ENCODE assay signal across 17 cellular contexts in genomic region chr17:39746145-39746461, GRCh38. TPM values are rescaled to one million over a fixed set of nuclear protein-coding genes. Genes with fewer than 3 reads are reported as not detected.
A peak's percentile ranks its signal among the peaks of the same experiment; 100 is the strongest.
DNase-seq lines count a peak whose midpoint lies in the region; ATAC-seq and TF ChIP-seq lines count a peak whose summit lies in the region.
"Had no signal": no experiment of that assay in that cellular context is flagged by ENCODE, and none has a peak within 500 bp of the region (broad histone marks: within the 10 kb centered on the region; RNA-seq: fewer than 3 reads in every experiment).

No MANE protein-coding gene starts in this region.

- no peak for TF ChIP-seq CTCF in heart left ventricle (IDR thresholded peaks at IDR 0.05)
- no peak for TF ChIP-seq CTCF in uterus (IDR thresholded peaks at IDR 0.05)

- no peak for TF ChIP-seq POLR2A in heart left ventricle (IDR thresholded peaks at IDR 0.05)
- TF ChIP-seq POLR2A in uterus (IDR thresholded peaks at IDR 0.05): no peak

- intact Hi-C loops in Right ventricle myocardium inferior (cut with DNase I) (no loop called here), heart left ventricle (cut with DNase I) (no loop called here), posterior vena cava (cut with DNase I) (no loop called here), uterus (cut with DNase I; ENCODE audit: low total_unique reads) (no loop called here)

- 81 to 95% (median 92%) methylated on average over 6 to 7 of the region's 7 CpGs for WGBS in heart left ventricle, 4 donors

- ATAC-seq in Right ventricle myocardium inferior (no peak), heart left ventricle (no peak), esophagus mucosa (no peak)
- no peak for ATAC-seq in effector memory CD8-positive, alpha-beta T cell (replicated peaks)
- ATAC-seq: A549, GM12878 had no signal

- peak overlapping the region; percentile 54 to 62 for H3K27ac Mint-ChIP-seq in effector memory CD8-positive, alpha-beta T cell
- H3K27ac Mint-ChIP-seq: H9 had no signal

- H3K36me3 Mint-ChIP-seq in effector memory CD8-positive, alpha-beta T cell (ENCODE audit: insufficient read depth): no peaks in the 10 kb centered on the region
- H3K36me3 Mint-ChIP-seq: CD4-positive, alpha-beta memory T cell had no signal

- peaks cover 0 to 36% of the 10 kb centered on the region in 2 donors for H3K27me3 Mint-ChIP-seq in effector memory CD8-positive, alpha-beta T cell

- peaks cover 0 to 21% (median 5%) of the 10 kb centered on the region in 9 donors for H3K27me3 ChIP-seq in heart left ventricle
- H3K27me3 ChIP-seq in uterus: no peaks in the 10 kb centered on the region

- H3K36me3 ChIP-seq in heart left ventricle (no peaks in the 10 kb centered on the region), uterus (no peaks in the 10 kb centered on the region)

- DNase-seq in Right ventricle myocardium inferior (ENCODE audit: missing footprints) (peak; percentile 21), heart left ventricle (no peak), posterior vena cava (ENCODE audit: low spot score) (peak; percentile 29), uterus (no peak), NCI-H2196 (lab: John Stamatoyannopoulos, UW; ENCODE audit: unreplicated experiment) (no peak), T1000 (lab: John Stamatoyannopoulos, UW) (no peak)
- no peak for DNase-seq in effector memory CD8-positive, alpha-beta T cell
- DNase-seq: AML-193; CD4-positive, alpha-beta memory T cell; DMS53; DND-41; EL had no signal

- no peak overlapping the region for H3K27ac ChIP-seq in heart left ventricle
- peak overlapping the region in 1 of 2 donors; percentile 79 for H3K27ac ChIP-seq in uterus
- H3K27ac ChIP-seq: A549, C4-2B had no signal

- H3K4me1 ChIP-seq in heart left ventricle: peaks cover 0 to 22% (median 8%) of the 10 kb centered on the region in 12 donors
- H3K4me1 ChIP-seq in uterus: no peaks in the 10 kb centered on the region

- H3K4me3 ChIP-seq in heart left ventricle (no peak overlapping the region), uterus (peak overlapping the region; percentile 25 to 37)
- H3K4me3 ChIP-seq: A549, GM12878 had no signal

- no peaks in the 10 kb centered on the region for H3K9me3 ChIP-seq in heart left ventricle
- no peaks in the 10 kb centered on the region for H3K9me3 ChIP-seq in uterus
- H3K9me3 ChIP-seq: A549 had no signal

- no peak overlapping the region for H3K4me3 Mint-ChIP-seq in effector memory CD8-positive, alpha-beta T cell
- H3K4me3 Mint-ChIP-seq: CD4-positive, alpha-beta memory T cell; H9 had no signal

- no peaks in the 10 kb centered on the region for H3K9me3 Mint-ChIP-seq in effector memory CD8-positive, alpha-beta T cell
- H3K9me3 Mint-ChIP-seq: H9 had no signal

- no peaks in the 10 kb centered on the region for H3K4me1 Mint-ChIP-seq in effector memory CD8-positive, alpha-beta T cell (ENCODE audit: low read depth in 2 of 2)
- H3K4me1 Mint-ChIP-seq: CD4-positive, alpha-beta memory T cell had no signal

RNA-seq across cellular contexts. Expression of gene GRB7, which starts 8.4 kb away (rescaled TPM):
- total RNA-seq in Right ventricle myocardium inferior (2.4 TPM), heart left ventricle (1 to 10 TPM in 7 of 9 donors, under 1 TPM in 2; 0.48 to 8.2 (median 1.7) TPM), posterior vena cava (not detected), uterus (10 to 100 TPM in 1 of 4 donors, 1 to 10 TPM in 2, under 1 TPM in 1; 0.51 to 14.3 (median 5.6) TPM), esophagus mucosa (45.3 TPM)
- 1 to 10 TPM in 1 of 2 donors, under 1 TPM in 1; 0.57 to 1.3 TPM for polyA plus RNA-seq in heart left ventricle
- total RNA-seq: CD4-positive, alpha-beta memory T cell had no signal
- polyA plus RNA-seq: CD4-positive, alpha-beta memory T cell had no signal

RNA-seq across cellular contexts. Expression of gene MIEN1, which starts 15.8 kb away (rescaled TPM):
- total RNA-seq in Right ventricle myocardium inferior (49.4 TPM), heart left ventricle (10 to 100 TPM; 34.3 to 98.1 (median 53.3) TPM), posterior vena cava (10 to 100 TPM; 27.4 to 33.6 TPM), uterus (100 to 1,000 TPM in 1 of 4 donors, 10 to 100 TPM in 2, 1 to 10 TPM in 1; 4.9 to 125 (median 58.5) TPM), esophagus mucosa (44.3 TPM)
- 100 to 1,000 TPM in 1 of 2 donors, 10 to 100 TPM in 1; 87.6 to 159 TPM for polyA plus RNA-seq in heart left ventricle

RNA-seq across cellular contexts. Expression of gene ERBB2, which starts 46.2 kb away (rescaled TPM):
- total RNA-seq in Right ventricle myocardium inferior (68.7 TPM), heart left ventricle (10 to 100 TPM; 51.4 to 95.1 (median 79.3) TPM), posterior vena cava (10 to 100 TPM; 33.0 to 42.8 TPM), uterus (10 to 100 TPM; 11.8 to 98.8 (median 44.6) TPM), esophagus mucosa (118 TPM)
- 10 to 100 TPM; 29.7 to 77.4 TPM for polyA plus RNA-seq in heart left ventricle

RNA-seq across cellular contexts. Expression of gene PGAP3, which starts 58.2 kb away (rescaled TPM):
- 10.4 TPM for total RNA-seq in Right ventricle myocardium inferior
- total RNA-seq in heart left ventricle: 10 to 100 TPM in 7 of 9 donors, 1 to 10 TPM in 2; 8.0 to 18.8 (median 13.1) TPM
- 10 to 100 TPM; 13.3 to 13.8 TPM for polyA plus RNA-seq in heart left ventricle
- 10 to 100 TPM; 12.0 to 12.3 TPM for total RNA-seq in posterior vena cava
- 10 to 100 TPM in 3 of 4 donors, 1 to 10 TPM in 1; 4.6 to 24.8 (median 19.5) TPM for total RNA-seq in uterus
- 22.4 TPM for total RNA-seq in esophagus mucosa

Comparison
In these comparisons a context has a peak if more than half of its experiments do, and no peak if none do; other contexts are left out.
1. DNase-seq: peak in Right ventricle myocardium inferior (single experiment) and posterior vena cava (single experiment); none in heart left ventricle (0 of 5), effector memory CD8-positive, alpha-beta T cell (0 of 3), uterus (0 of 2), NCI-H2196 (single experiment) and T1000 (single experiment).
2. H3K4me3 ChIP-seq: peak in uterus (2 of 2); none in heart left ventricle (0 of 12).